Comparison of ENCODE assay signal across 7 cellular contexts in the genomic region with DNA sequence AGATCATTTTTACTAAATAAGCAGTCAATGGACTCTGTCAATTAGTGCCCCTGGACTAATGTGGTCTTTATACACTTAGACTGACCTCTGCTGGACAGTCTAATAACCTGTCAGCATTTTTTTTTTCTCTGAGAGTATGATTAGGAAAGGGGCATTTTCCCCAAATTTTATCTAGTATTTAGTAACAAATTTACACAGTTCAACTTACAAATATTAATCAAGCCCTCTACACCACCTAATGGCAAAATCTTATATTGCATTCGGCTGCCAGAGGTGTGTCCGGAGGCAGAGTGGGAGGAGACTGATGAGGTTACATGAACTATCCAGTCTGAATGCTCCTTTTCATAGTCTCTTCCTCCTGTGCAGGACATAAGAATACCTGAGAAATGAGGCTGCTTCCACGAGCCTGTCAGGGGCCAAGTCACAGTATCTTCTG. TPM values are rescaled to one million over a fixed set of nuclear protein-coding genes. Genes with fewer than 3 reads are reported as not detected.
DNase-seq lines count a peak whose midpoint lies in the region; ATAC-seq and TF ChIP-seq lines count a peak whose summit lies in the region.

No MANE protein-coding gene starts in this region.

- no peak overlapping the region for H2BK12ac ChIP-seq in H9 (ENCODE audit: insufficient read length, low read depth, low read length)

- TF ChIP-seq CTCF in GM10248 (IDR thresholded peaks at IDR 0.05; ENCODE audit: control extremely low read depth, extremely low read depth, low read depth, missing control alignments): peak; percentile 38
- TF ChIP-seq CTCF in H9 (conservative IDR thresholded peaks at IDR 0.05): peak; percentile 78
- TF ChIP-seq CTCF in body of pancreas (IDR thresholded peaks at IDR 0.05): peak; percentile 23 to 76 (median 65)

- no CpG with 5 or more reads among the region's 3 CpGs for WGBS in H9 (ENCODE audit: extremely low coverage, insufficient read length, low lambda C conversion rate)
- WGBS in body of pancreas, 2 donors: 2 to 3% methylated on average over 3 of the region's 3 CpGs

- CTCF ChIA-PET in GM10248 (lab: Yijun Ruan, JAX): interaction anchor here (0.7 to 3.7 kb wide), 25 partner anchors 9 to 449 kb away, joined by 3 to 23 read pairs (median 4); no protein-coding TSS in a partner anchor

- H2BK5ac ChIP-seq in H9 (ENCODE audit: insufficient read length, low read length): no peak overlapping the region

- no peak overlapping the region for H3K4me2 ChIP-seq in H9 (ENCODE audit: insufficient read depth, insufficient read length, low read length)

- no peak overlapping the region for H3K9ac ChIP-seq in H9 (ENCODE audit: extremely low read depth, insufficient read length, low read length)

- peak; percentile 35 for DNase-seq in GM10248 (ENCODE audit: extremely low spot score)
- DNase-seq in H9: peak; percentile 50
- peak; percentile 91 for DNase-seq in NAMALWA (ENCODE audit: low spot score)
- peak; percentile 56 for DNase-seq in T-helper 2 cell treated with Interferon-gamma antibody and Interleukin-4, amounts not matched to agents 5 μg/mL and 100 μg/mL, for 36 hours (ENCODE audit: low spot score)
- peak; percentile 52 to 77 (median 62) for DNase-seq in body of pancreas
- peak; percentile 75 for DNase-seq in islet precursor cell
- peak in 2 of 3 donors; percentile 6 for DNase-seq in stimulated activated CD4-positive, alpha-beta T cell treated with anti-CD3 and anti-CD28 coated beads, TNF-alpha, amount 100 ng/mL, for 1 hour (ENCODE audit: low read depth in 3 of 3, low spot score in 1 of 3)

- no peaks in the 10 kb centered on the region for H3K9me3 ChIP-seq in H9 (ENCODE audit: control insufficient read depth, low read depth, low read length)
- no peaks in the 10 kb centered on the region for H3K9me3 ChIP-seq in body of pancreas

- H3K4me3 ChIP-seq in body of pancreas: no peak overlapping the region

- no peaks in the 10 kb centered on the region for H3K9me3 Mint-ChIP-seq in H9
- H3K9me3 Mint-ChIP-seq in T-helper 2 cell treated with Interferon-gamma antibody and Interleukin-4, amounts not matched to agents 5 μg/mL and 100 μg/mL, for 36 hours: no peaks in the 10 kb centered on the region

- no peak overlapping the region for H2AK5ac ChIP-seq in H9 (ENCODE audit: insufficient read length, low read length)

- no peaks in the 10 kb centered on the region for H3K79me2 ChIP-seq in H9 (ENCODE audit: insufficient read depth, low read length)

- H3K36me3 Mint-ChIP-seq in H9 (ENCODE audit: insufficient read depth in 1 of 3, low read depth in 3 of 3): peaks cover 2 to 24% (median 8%) of the 10 kb centered on the region in 3 experiments; a peak in 6 of 7 replicates
- peaks cover 13% of the 10 kb centered on the region for H3K36me3 Mint-ChIP-seq in T-helper 2 cell treated with Interferon-gamma antibody and Interleukin-4, amounts not matched to agents 5 μg/mL and 100 μg/mL, for 36 hours (ENCODE audit: low read depth)

- H4K20me1 ChIP-seq in H9 (ENCODE audit: control insufficient read depth, insufficient read depth, insufficient read length): no peaks in the 10 kb centered on the region

- no peak overlapping the region for H3K18ac ChIP-seq in H9 (ENCODE audit: insufficient read length, low read depth, low read length)

- H4K8ac ChIP-seq in H9 (replicated peaks; ENCODE audit: insufficient read length, low read depth, low read length): no peak overlapping the region

- ATAC-seq in body of pancreas: peak; percentile 86

- intact Hi-C loops in body of pancreas (cut with DNase I): no loop called here

- no peak overlapping the region for H2AFZ ChIP-seq in H9 (ENCODE audit: low read length)

- no peak overlapping the region for H3K14ac ChIP-seq in H9 (ENCODE audit: insufficient read depth, low read length)

- H3K23ac ChIP-seq in H9 (ENCODE audit: insufficient read length, low read depth, low read length): no peak overlapping the region

- no peak overlapping the region for H4K91ac ChIP-seq in H9 (ENCODE audit: insufficient read length, low read depth, low read length)

- H3T11ph ChIP-seq in H9 (ENCODE audit: low read length): no peak overlapping the region

- no peak overlapping the region for H2BK15ac ChIP-seq in H9 (ENCODE audit: low read depth, low read length)

- no peak overlapping the region for H4K5ac ChIP-seq in H9 (ENCODE audit: insufficient read length, low read depth, low read length)

- H3K56ac ChIP-seq in H9 (ENCODE audit: insufficient read length, low read depth, low read length): no peak overlapping the region

- H3K27me3 ChIP-seq in H9 (ENCODE audit: insufficient read depth, low read length): no peaks in the 10 kb centered on the region
- no peaks in the 10 kb centered on the region for H3K27me3 ChIP-seq in body of pancreas

- no peak overlapping the region for H3K4me3 Mint-ChIP-seq in H9
- H3K4me3 Mint-ChIP-seq in T-helper 2 cell treated with Interferon-gamma antibody and Interleukin-4, amounts not matched to agents 5 μg/mL and 100 μg/mL, for 36 hours: peak overlapping the region; percentile 17

- H3K4ac ChIP-seq in H9 (ENCODE audit: low read depth, low read length): no peak overlapping the region

- H3K4me1 Mint-ChIP-seq in H9: peaks cover 2 to 9% of the 10 kb centered on the region in 2 experiments; a peak in 3 of 4 replicates
- H3K4me1 Mint-ChIP-seq in T-helper 2 cell treated with Interferon-gamma antibody and Interleukin-4, amounts not matched to agents 5 μg/mL and 100 μg/mL, for 36 hours (ENCODE audit: low read depth): peaks cover 26% of the 10 kb centered on the region

- H2BK20ac ChIP-seq in H9 (ENCODE audit: low read depth, low read length, poor library complexity, severe bottlenecking): no peak overlapping the region

- no peak overlapping the region for H2BK120ac ChIP-seq in H9 (ENCODE audit: low read depth, low read length, poor library complexity, severe bottlenecking)

- no peaks in the 10 kb centered on the region for H3K23me2 ChIP-seq in H9 (ENCODE audit: insufficient read length, low read depth, low read length, poor library complexity, severe bottlenecking)

- TF ChIP-seq POLR2A in body of pancreas (IDR thresholded peaks at IDR 0.05): no peak

- H3K4me1 ChIP-seq in H9 (ENCODE audit: insufficient read depth, low read length) (no peaks in the 10 kb centered on the region), body of pancreas (peaks cover 4% of the 10 kb centered on the region)

- H3K36me3 ChIP-seq in body of pancreas (replicated peaks in 1 of 2; ENCODE audit: insufficient read depth in 1 of 2, low read depth in 2 of 2): peaks cover 0 to 10% of the 10 kb centered on the region in 2 donors

- H3K27ac Mint-ChIP-seq in H9: no peak overlapping the region
- H3K27ac Mint-ChIP-seq in T-helper 2 cell treated with Interferon-gamma antibody and Interleukin-4, amounts not matched to agents 5 μg/mL and 100 μg/mL, for 36 hours: peak overlapping the region; percentile 62

- H3K27ac ChIP-seq in H9 (ENCODE audit: insufficient read length, low read depth, low read length) (no peak overlapping the region), body of pancreas (no peak overlapping the region)

- H3K79me1 ChIP-seq in H9 (ENCODE audit: insufficient read depth, low read depth, low read length, poor library complexity, severe bottlenecking): no peaks in the 10 kb centered on the region

- POLR2A ChIA-PET in GM10248 (lab: Yijun Ruan, JAX): no interaction called here

- H3K27me3 Mint-ChIP-seq in H9 (ENCODE audit: low read depth): no peaks in the 10 kb centered on the region
- H3K27me3 Mint-ChIP-seq in T-helper 2 cell treated with Interferon-gamma antibody and Interleukin-4, amounts not matched to agents 5 μg/mL and 100 μg/mL, for 36 hours (ENCODE audit: low read depth): no peaks in the 10 kb centered on the region

RNA-seq across cellular contexts. Expression of a gene that starts 36.0 kb away (rescaled TPM):
- total RNA-seq in H9 (2021) (0.61 and 1.1 TPM in 2 replicates), body of pancreas (1 to 10 TPM; 1.8 to 5.3 TPM)

RNA-seq across cellular contexts. Expression of a gene that starts 43.8 kb away (rescaled TPM):
- total RNA-seq in H9 (2021) (48.9 and 52.6 TPM in 2 replicates), body of pancreas (10 to 100 TPM; 12.5 to 19.5 TPM)

RNA-seq across cellular contexts. Expression of a gene that starts 44.0 kb away (rescaled TPM):
- total RNA-seq in H9 (2021) (21.5 and 23.3 TPM in 2 replicates), body of pancreas (10 to 100 TPM in 1 of 2 donors, 1 to 10 TPM in 1; 8.2 to 24.4 TPM)

Comparison
In these comparisons a context has a peak if more than half of its experiments do, and no peak if none do; other contexts are left out.
1. DNase-seq: peak in every context shown above with its lines; median percentile 91 in NAMALWA; 75 in islet precursor cell; 62 in body of pancreas; 56 in T-helper 2 cell treated with Interferon-gamma antibody and Interleukin-4, amounts not matched to agents 5 μg/mL and 100 μg/mL, for 36 hours; 50 in H9; 35 in GM10248; 6 in stimulated activated CD4-positive, alpha-beta T cell treated with anti-CD3 and anti-CD28 coated beads, TNF-alpha, amount 100 ng/mL, for 1 hour.